ENCODE assay signal across 8 cellular contexts in the genomic region with DNA sequence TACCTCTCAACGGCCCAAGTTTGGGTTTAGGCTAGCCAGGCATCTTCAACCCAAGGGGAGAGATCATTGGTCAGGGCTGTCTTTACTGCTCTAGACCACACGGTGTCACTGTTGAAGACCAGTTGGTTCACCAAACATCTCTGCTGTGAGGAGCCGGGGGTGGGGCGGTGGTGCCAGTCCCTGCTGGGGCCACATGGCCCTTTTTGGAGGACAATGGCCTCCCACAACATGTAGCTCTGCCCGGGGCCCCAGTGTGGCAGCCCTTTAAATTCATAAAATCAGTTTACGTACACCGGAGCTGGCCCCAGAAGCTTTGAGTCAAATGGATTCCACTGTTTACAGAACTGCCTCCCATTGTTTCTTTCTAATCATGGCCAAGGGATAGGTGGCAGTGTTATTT. TPM values are rescaled to one million over a fixed set of nuclear protein-coding genes. Genes with fewer than 3 reads are reported as not detected.
DNase-seq lines count a peak whose midpoint lies in the region; ATAC-seq, FAIRE-seq and TF ChIP-seq lines count a peak whose summit lies in the region.

No MANE protein-coding gene starts in this region.

- H3K36me3 ChIP-seq in HAP-1 (replicated peaks) (no peaks in the 10 kb centered on the region), HepG2 (replicated peaks in 1 of 2; ENCODE audit: control insufficient read depth in 1 of 2, insufficient read depth in 2 of 2, low read length in 2 of 2) (no peaks in the 10 kb centered on the region)

- CTCF ChIA-PET in HepG2 (lab: Yijun Ruan, JAX; ENCODE audit: low intra/inter-chr PET ratio, low total read pairs), result interaction anchor here (0.8 to 3.1 kb wide), 7 partner anchors 23 to 142 kb away, joined by 3 to 26 read pairs (median 6); no protein-coding TSS in a partner anchor

- peaks cover 6% of the 10 kb centered on the region for H3K79me2 ChIP-seq in HepG2 (ENCODE audit: insufficient read depth, low read length)

- FAIRE-seq in HepG2 (lab: Jason Lieb, UNC), result no peak

- no peaks in the 10 kb centered on the region for H3K9me3 ChIP-seq in HAP-1
- H3K9me3 ChIP-seq in HepG2 (ENCODE audit: low read length), result no peaks in the 10 kb centered on the region

- H4K20me1 ChIP-seq in HepG2 (ENCODE audit: insufficient read depth, low read length), result no peaks in the 10 kb centered on the region

- TF ChIP-seq CTCF in HepG2 (CRISPR knock-in tag; IDR thresholded peaks at IDR 0.05), result peak; percentile 94

- no peak overlapping the region for H3K4me3 ChIP-seq in HAP-1
- no peak overlapping the region for H3K4me3 ChIP-seq in HepG2 (replicated peaks in 1 of 3; ENCODE audit: insufficient read depth in 1 of 3, low read depth in 2 of 3, low read length in 3 of 3)

- no peak overlapping the region for H3K9ac ChIP-seq in HepG2 (ENCODE audit: insufficient read depth, low read depth, low read length)

- in situ Hi-C loops in HAP-1 (cut with MboI; ENCODE audit: low sequenced_read_pairs) (loop anchor here (5.0 kb wide), 1 partner anchor 130 kb away; no protein-coding TSS in a partner anchor), SK-MEL-5 (cut with HindIII; ENCODE audit: low pct_unique_long_range_greater_than_20kb, low sequenced_read_pairs) (no loop called here), HepG2 (cut with HindIII; ENCODE audit: extremely low pct_ligation_motif_present, low pct_unique_long_range_greater_than_20kb) (loop anchor here (5.0 kb wide), 2 partner anchors 40 to 130 kb away; no protein-coding TSS in a partner anchor)

- peak; percentile 67 for ATAC-seq in Right ventricle myocardium inferior
- peak; percentile 60 for ATAC-seq in HepG2

- POLR2A ChIA-PET in HepG2 (lab: Yijun Ruan, JAX), result interaction anchor here (7.0 to 7.4 kb wide), 2 partner anchors 23 to 34 kb away, joined by 136 to 144 read pairs; a partner anchor contains a TSS

- peak overlapping the region; percentile 99 for H3K27ac ChIP-seq in HepG2 (ENCODE audit: extremely low read length, insufficient read depth, low read length)
- H3K27ac ChIP-seq in substantia nigra (ENCODE audit: low read depth, low read length, poor library complexity, severe bottlenecking), result no peak overlapping the region

- DNase-seq in Right ventricle myocardium inferior (ENCODE audit: missing footprints), result peak; percentile 74
- no peak for DNase-seq in cardiac septum (ENCODE audit: low spot score)
- peak; percentile 56 to 84 for DNase-seq in HAP-1 (ENCODE audit: low spot score in 2 of 2)
- DNase-seq in LoVo (ENCODE audit: low spot score), result peak; percentile 71
- peak; percentile 92 for DNase-seq in SK-MEL-5 (ENCODE audit: low read depth, low spot score)
- DNase-seq in cerebellar cortex (ENCODE audit: low spot score), result peak; percentile 79
- DNase-seq in HepG2 (ENCODE audit: low spot score), result peak; percentile 67
- peak in 40 of 49 donors; percentile 2 to 64 (median 24) for DNase-seq in substantia nigra (lab: John Stamatoyannopoulos, UW)

- TF ChIP-seq EP300 in HepG2 (IDR thresholded peaks at IDR 0.05; ENCODE audit: low read depth in 2 of 2, low read length in 2 of 2) (no peak; a peak in 1 of 4 replicates), HepG2 (CRISPR knock-in tag; IDR thresholded peaks at IDR 0.05; ENCODE audit: borderline replicate concordance) (0 out of 2 replicates have a peak, but pooled peaks have one; percentile 14)

- TF ChIP-seq POLR2A in HepG2 (IDR thresholded peaks at IDR 0.05; ENCODE audit: insufficient read depth in 1 of 2, low read depth in 2 of 2, low read length in 2 of 2), result no peak

- intact Hi-C loops in Right ventricle myocardium inferior (cut with DNase I) (loop anchor here (1.0 to 5.0 kb wide), 2 partner anchors 40 to 128 kb away; no protein-coding TSS in a partner anchor), cardiac septum (cut with DNase I) (loop anchor here (1.0 to 2.0 kb wide), 2 partner anchors 40 to 128 kb away; no protein-coding TSS in a partner anchor), HepG2 (cut with micrococcal nuclease; ENCODE audit: unreplicated experiment) (loop anchor here (1.0 to 2.0 kb wide), 2 partner anchors 128 to 136 kb away; no protein-coding TSS in a partner anchor)

- BruUV-seq in HepG2 (replicated peaks; lab: Mats Ljungman, UMichigan), result no TSS peak

- WGBS in HepG2 (ENCODE audit: low lambda C conversion rate), result 53% methylated on average over 3 of the region's 7 CpGs

- H3K4me2 ChIP-seq in HepG2 (ENCODE audit: low read depth, low read length), result no peak overlapping the region

- TF ChIP-seq RAD21 in HepG2 (CRISPR knock-in tag; IDR thresholded peaks at IDR 0.05), result peak; percentile 92

- H2AFZ ChIP-seq in HepG2 (ENCODE audit: low read length), result no peak overlapping the region

- H3K4me1 ChIP-seq in HAP-1, result no peaks in the 10 kb centered on the region; the same call in 1 of the 2 replicates
- H3K4me1 ChIP-seq in HepG2 (ENCODE audit: insufficient read depth, low read length), result peaks cover 60% of the 10 kb centered on the region

- H3K27me3 ChIP-seq in HAP-1 (ENCODE audit: low read depth) (no peaks in the 10 kb centered on the region), HepG2 (ENCODE audit: control insufficient read depth in 1 of 2, insufficient read depth in 2 of 2, low read length in 2 of 2) (no peaks in the 10 kb centered on the region)

TF ChIP-seq in HepG2, 621 proteins besides CTCF, POLR2A, EP300 and RAD21 (continues in another document):
- TF ChIP-seq ZNF672 (CRISPR knock-in tag; IDR thresholded peaks at IDR 0.05) (no peak), AGO2 (optimal IDR thresholded peaks at IDR 0.05; ENCODE audit: low read depth, low read length) (no peak), RNF2 (conservative IDR thresholded peaks at IDR 0.05; ENCODE audit: low read depth) (no peak), FOSL1 (CRISPR knock-in tag; IDR thresholded peaks at IDR 0.05; ENCODE audit: borderline replicate concordance) (no peak), TRIM24 (CRISPR knock-in tag; IDR thresholded peaks at IDR 0.05) (no peak), ZNF607 (CRISPR knock-in tag; IDR thresholded peaks at IDR 0.05; ENCODE audit: borderline replicate concordance) (no peak), ZNF83 (CRISPR knock-in tag; IDR thresholded peaks at IDR 0.05; ENCODE audit: borderline replicate concordance) (no peak)

RNA-seq across cellular contexts. Expression of a gene that starts 19.1 kb away (rescaled TPM):
- 15.8 TPM for total RNA-seq in Right ventricle myocardium inferior
- 4.1 TPM for total RNA-seq in cardiac septum
- total RNA-seq in SK-MEL-5 (2014; rRNA removed; shearing (Covaris generic)), result 66.3 and 72.6 TPM in 2 replicates
- polyA plus RNA-seq in SK-MEL-5 (2015; cell fraction: cytosol; rRNA removed), result 28.0 and 33.4 TPM in 2 replicates
- 6.6 and 15.0 TPM in 2 replicates for polyA plus RNA-seq in SK-MEL-5 (2015; cell fraction: nucleus; rRNA removed)
- not detected in 2 replicates for total RNA-seq in HepG2 (2016; rRNA removed; fragmentation: Illumina TruSeq; extraction: Trizol)
- not detected in 2 replicates for total RNA-seq in HepG2 (2016; cell fraction: cytosol; rRNA removed; fragmentation: Illumina TruSeq; extraction: Trizol; ENCODE audit: low read depth)
- total RNA-seq in HepG2 (2016; cell fraction: insoluble cytoplasmic fraction; rRNA removed; fragmentation: Illumina TruSeq; extraction: Trizol), result not detected in 2 replicates
- total RNA-seq in HepG2 (2016; cell fraction: membrane; rRNA removed; fragmentation: Illumina TruSeq; extraction: Trizol), result not detected in 2 replicates
- not detected in 2 replicates for total RNA-seq in HepG2 (2016; cell fraction: nucleus; rRNA removed; fragmentation: Illumina TruSeq; extraction: Trizol)
- 0.15 and 0.25 TPM in 2 replicates for polyA plus RNA-seq in HepG2 (2011; rRNA removed)
- 0.03 and 0.11 TPM in 2 replicates for polyA plus RNA-seq in HepG2 (2011; cell fraction: cytosol; rRNA removed)
- polyA plus RNA-seq in HepG2 (2011; cell fraction: nucleus; rRNA removed), result not detected in 2 replicates
- 0.08 TPM in 1 of 2 replicates, not detected in the other for polyA plus RNA-seq in HepG2 (2012)
- polyA plus RNA-seq in HepG2 (2016; cell fraction: cytosol; fragmentation: Illumina TruSeq; extraction: Trizol; ENCODE audit: low read depth), result not detected in 2 replicates
- polyA plus RNA-seq in HepG2 (2016; cell fraction: insoluble cytoplasmic fraction; fragmentation: Illumina TruSeq; extraction: Trizol; ENCODE audit: low read depth), result not detected in 2 replicates
- polyA plus RNA-seq in HepG2 (2016; cell fraction: membrane; fragmentation: Illumina TruSeq; extraction: Trizol; ENCODE audit: low read depth), result not detected in 2 replicates
- polyA plus RNA-seq in HepG2 (2016; cell fraction: nucleus; fragmentation: Illumina TruSeq; extraction: Trizol; ENCODE audit: insufficient read depth, low read depth), result not detected in 2 replicates
- not detected in 2 replicates for polyA minus RNA-seq in HepG2 (2011; rRNA and poly(A)+ RNA removed; ENCODE audit: low replicate concordance)
- polyA minus RNA-seq in HepG2 (2011; cell fraction: cytosol; rRNA and poly(A)+ RNA removed), result not detected in 2 replicates
- not detected in 2 replicates for polyA minus RNA-seq in HepG2 (2011; cell fraction: nucleus; rRNA and poly(A)+ RNA removed)

RNA-seq across cellular contexts. Expression of a gene that starts 24.9 kb away (rescaled TPM):
- total RNA-seq in Right ventricle myocardium inferior (124 TPM), cardiac septum (84.7 TPM), HepG2 (2016; rRNA removed; fragmentation: Illumina TruSeq; extraction: Trizol) (226 and 431 TPM in 2 replicates)
- 60.2 and 65.0 TPM in 2 replicates for total RNA-seq in SK-MEL-5 (2014; rRNA removed; shearing (Covaris generic))
- 64.1 and 68.2 TPM in 2 replicates for polyA plus RNA-seq in SK-MEL-5 (2015; cell fraction: cytosol; rRNA removed)
- polyA plus RNA-seq in SK-MEL-5 (2015; cell fraction: nucleus; rRNA removed), result 30.0 and 39.3 TPM in 2 replicates
- total RNA-seq in HepG2 (2016; cell fraction: cytosol; rRNA removed; fragmentation: Illumina TruSeq; extraction: Trizol; ENCODE audit: low read depth), result 208 and 219 TPM in 2 replicates
- 231 and 434 TPM in 2 replicates for total RNA-seq in HepG2 (2016; cell fraction: insoluble cytoplasmic fraction; rRNA removed; fragmentation: Illumina TruSeq; extraction: Trizol)
- 245 and 253 TPM in 2 replicates for total RNA-seq in HepG2 (2016; cell fraction: membrane; rRNA removed; fragmentation: Illumina TruSeq; extraction: Trizol)
- total RNA-seq in HepG2 (2016; cell fraction: nucleus; rRNA removed; fragmentation: Illumina TruSeq; extraction: Trizol), result 420 and 443 TPM in 2 replicates
- 1,198 and 1,359 TPM in 2 replicates for polyA plus RNA-seq in HepG2 (2011; rRNA removed)
- polyA plus RNA-seq in HepG2 (2011; cell fraction: cytosol; rRNA removed), result 1,424 and 1,669 TPM in 2 replicates
- polyA plus RNA-seq in HepG2 (2011; cell fraction: nucleus; rRNA removed), result 327 and 438 TPM in 2 replicates
- polyA plus RNA-seq in HepG2 (2012), result 451 and 486 TPM in 2 replicates
- polyA plus RNA-seq in HepG2 (2016; cell fraction: cytosol; fragmentation: Illumina TruSeq; extraction: Trizol; ENCODE audit: low read depth), result 115 and 136 TPM in 2 replicates
- polyA plus RNA-seq in HepG2 (2016; cell fraction: insoluble cytoplasmic fraction; fragmentation: Illumina TruSeq; extraction: Trizol; ENCODE audit: low read depth), result 218 and 233 TPM in 2 replicates
- polyA plus RNA-seq in HepG2 (2016; cell fraction: membrane; fragmentation: Illumina TruSeq; extraction: Trizol; ENCODE audit: low read depth), result 148 and 158 TPM in 2 replicates
- 564 and 601 TPM in 2 replicates for polyA plus RNA-seq in HepG2 (2016; cell fraction: nucleus; fragmentation: Illumina TruSeq; extraction: Trizol; ENCODE audit: insufficient read depth, low read depth)
- polyA minus RNA-seq in HepG2 (2011; rRNA and poly(A)+ RNA removed; ENCODE audit: low replicate concordance), result 1,057 and 2,299 TPM in 2 replicates
- 560 and 611 TPM in 2 replicates for polyA minus RNA-seq in HepG2 (2011; cell fraction: cytosol; rRNA and poly(A)+ RNA removed)
- 379 and 448 TPM in 2 replicates for polyA minus RNA-seq in HepG2 (2011; cell fraction: nucleus; rRNA and poly(A)+ RNA removed)
